Comparison of ENCODE assay signal across 8 cellular contexts in the genomic region with DNA sequence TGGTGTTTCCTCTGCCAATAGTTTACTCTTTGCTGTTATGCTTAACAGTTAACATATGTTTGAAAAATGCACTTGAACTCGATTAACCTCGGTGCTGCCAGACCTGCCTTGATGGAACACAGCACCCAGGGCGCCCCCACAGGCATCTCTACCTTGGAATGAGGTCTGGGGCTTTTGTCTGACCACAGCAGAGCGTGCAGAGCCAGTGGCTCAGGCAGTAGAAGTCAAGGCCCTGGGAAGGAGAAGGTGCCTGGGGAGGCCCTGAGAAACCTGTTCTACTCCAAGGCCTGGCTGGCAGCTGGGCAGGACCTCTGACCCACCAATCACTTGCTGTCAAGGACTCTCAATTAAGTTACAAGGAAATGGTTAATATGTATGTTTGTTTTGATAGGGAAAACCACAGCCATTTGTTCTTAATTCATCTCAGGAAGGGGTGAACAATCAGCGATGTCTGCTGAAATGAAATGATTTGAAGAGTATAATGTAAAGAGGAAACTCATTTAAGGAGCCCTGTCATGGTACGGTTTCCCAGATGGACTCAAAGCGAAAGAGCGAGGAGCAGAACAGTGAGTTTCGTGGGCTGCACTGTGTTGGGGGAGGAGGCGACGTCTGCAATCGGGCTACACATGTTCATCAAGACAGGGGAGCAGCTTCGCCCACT. TPM values are rescaled to one million over a fixed set of nuclear protein-coding genes. Genes with fewer than 3 reads are reported as not detected.
DNase-seq lines count a peak whose midpoint lies in the region; ATAC-seq and TF ChIP-seq lines count a peak whose summit lies in the region.

No MANE protein-coding gene starts in this region.

- no peaks in the 10 kb centered on the region for H3K9me3 Mint-ChIP-seq in activated CD8-positive, alpha-beta T cell treated with anti-CD3 and anti-CD28 coated beads for 36 hours

- H3K4me1 Mint-ChIP-seq in activated CD8-positive, alpha-beta T cell treated with anti-CD3 and anti-CD28 coated beads for 36 hours (ENCODE audit: low read depth): peaks cover 54% of the 10 kb centered on the region

- intact Hi-C loops in activated CD8-positive, alpha-beta T cell treated with anti-CD3 and anti-CD28 coated beads for 36 hours (cut with micrococcal nuclease): no loop called here

- POLR2A ChIA-PET in activated CD8-positive, alpha-beta T cell treated with anti-CD3 and anti-CD28 coated beads for 36 hours (lab: Charles Lee): interaction anchor here (1.0 kb wide), 1 partner anchor 17 kb away, joined by 6 read pairs; no protein-coding TSS in a partner anchor

- CTCF ChIA-PET in activated CD8-positive, alpha-beta T cell treated with anti-CD3 and anti-CD28 coated beads for 36 hours (lab: Charles Lee): interaction anchor here (1.2 kb wide), 2 partner anchors 22 to 49 kb away, joined by 3 read pairs; no protein-coding TSS in a partner anchor

- no peaks in the 10 kb centered on the region for H3K27me3 Mint-ChIP-seq in activated CD8-positive, alpha-beta T cell treated with anti-CD3 and anti-CD28 coated beads for 36 hours

- H3K36me3 Mint-ChIP-seq in activated CD8-positive, alpha-beta T cell treated with anti-CD3 and anti-CD28 coated beads for 36 hours (ENCODE audit: low read depth): peaks cover 55% of the 10 kb centered on the region

- peak; percentile 72 to 91 for ATAC-seq in activated CD4-positive, CD25-positive, alpha-beta regulatory T cell treated with anti-CD3 and anti-CD28 coated beads, Interleukin-2, amount 50 U/mL, for 24 hours
- ATAC-seq in HG02981 (IDR thresholded peaks at IDR 0.05; ENCODE audit: unreplicated experiment): peak; percentile 82
- peak; percentile 63 for ATAC-seq in activated CD8-positive, alpha-beta T cell treated with anti-CD3 and anti-CD28 coated beads for 36 hours

- no peak overlapping the region for H3K4me3 Mint-ChIP-seq in activated CD8-positive, alpha-beta T cell treated with anti-CD3 and anti-CD28 coated beads for 36 hours

- H3K27ac Mint-ChIP-seq in activated CD8-positive, alpha-beta T cell treated with anti-CD3 and anti-CD28 coated beads for 36 hours: peak overlapping the region; percentile 3

- TF ChIP-seq CTCF in activated CD8-positive, alpha-beta T cell treated with anti-CD3 and anti-CD28 coated beads for 36 hours (IDR thresholded peaks at IDR 0.05): no peak

- no peak for DNase-seq in activated CD4-positive, CD25-positive, alpha-beta regulatory T cell treated with anti-CD3 and anti-CD28 coated beads, Interleukin-2, amount 50 U/mL, for 72 hours
- DNase-seq in activated CD8-positive, alpha-beta T cell treated with anti-CD3 and anti-CD28 coated beads for 36 hours: peak; percentile 31
- DNase-seq in stimulated activated CD4-positive, alpha-beta T cell treated with anti-CD3 and anti-CD28 coated beads, Interleukin-2, amount 100 ng/mL, for 48 hours: peak; percentile 18 to 27
- no peak for DNase-seq in NCI-H1048 (lab: John Stamatoyannopoulos, UW)
- DNase-seq in NOMO-1 treated with dmso at 0.1 percent for 144 hours (lab: John Stamatoyannopoulos, UW; ENCODE audit: unreplicated experiment): no peak
- DNase-seq in effector CD8-positive, alpha-beta T cell (lab: John Stamatoyannopoulos, UW): no peak

RNA-seq across cellular contexts. Expression of gene MACROH2A1, which starts 21.9 kb away (rescaled TPM):
- 100 to 1,000 TPM; 170 to 179 TPM for total RNA-seq in activated CD8-positive, alpha-beta T cell treated with anti-CD3 and anti-CD28 coated beads for 36 hours

Comparison
In these comparisons a context has a peak if more than half of its experiments do, and no peak if none do; other contexts are left out.
1. DNase-seq: peak in activated CD8-positive, alpha-beta T cell treated with anti-CD3 and anti-CD28 coated beads for 36 hours (single experiment) and stimulated activated CD4-positive, alpha-beta T cell treated with anti-CD3 and anti-CD28 coated beads, Interleukin-2, amount 100 ng/mL, for 48 hours (2 of 2); none in activated CD4-positive, CD25-positive, alpha-beta regulatory T cell treated with anti-CD3 and anti-CD28 coated beads, Interleukin-2, amount 50 U/mL, for 72 hours (single experiment), NCI-H1048 (single experiment), NOMO-1 treated with dmso at 0.1 percent for 144 hours (single experiment) and effector CD8-positive, alpha-beta T cell (single experiment).
2. Peak in every context shown above with its lines, with median percentiles within 50 percentile points of each other: ATAC-seq.